Comparison of ENCODE assay signal across 8 cellular contexts in the genomic region with DNA sequence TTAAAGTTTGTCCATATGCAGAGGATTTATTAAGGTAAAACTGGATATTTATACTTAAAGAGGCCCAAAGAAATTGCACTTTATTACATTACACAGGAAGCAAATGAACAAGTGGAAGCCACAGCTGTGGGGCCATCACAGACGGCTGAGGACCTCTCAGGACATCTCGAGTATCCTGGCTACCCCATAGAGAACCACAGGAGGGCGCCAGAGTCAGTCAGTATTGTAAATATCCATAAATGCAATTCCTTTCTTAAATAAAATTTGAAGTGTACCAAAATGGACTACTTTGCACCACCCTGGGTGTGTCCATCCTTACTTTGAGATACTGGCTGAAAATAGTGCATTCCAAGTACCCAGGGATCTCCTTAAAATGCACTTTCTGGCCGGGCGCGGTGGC.
DNase-seq lines count a peak whose midpoint lies in the region; ATAC-seq and TF ChIP-seq lines count a peak whose summit lies in the region.

No MANE protein-coding gene starts in this region.

- peak; percentile 75 for DNase-seq in activated CD4-positive, alpha-beta T cell treated with anti-CD3 and anti-CD28 coated beads for 36 hours
- DNase-seq in activated CD4-positive, alpha-beta T cell treated with anti-CD3 and anti-CD28 coated beads for 1 hour: no peak
- DNase-seq in dedifferentiated amniotic fluid mesenchymal stem cell (ENCODE audit: extremely low spot score) (peak; percentile 33), inferior parietal cortex (ENCODE audit: extremely low spot score) (no peak), NCI-H2081 (lab: John Stamatoyannopoulos, UW) (no peak)
- DNase-seq in stimulated activated CD8-positive, alpha-beta memory T cell treated with anti-CD3 and anti-CD28 coated beads, Interleukin-2, amount 100 ng/mL, for 48 hours (ENCODE audit: low read depth in 2 of 2): peak; percentile 33 to 39

- POLR2A ChIA-PET in activated CD4-positive, alpha-beta T cell treated with anti-CD3 and anti-CD28 coated beads for 36 hours (lab: Charles Lee): no interaction called here

- no peak overlapping the region for H3K4me3 Mint-ChIP-seq in activated CD4-positive, alpha-beta T cell treated with anti-CD3 and anti-CD28 coated beads for 36 hours

- no peak overlapping the region for H3K4me3 ChIP-seq in OCI-LY1 (ENCODE audit: low read depth, low read length, poor library complexity, severe bottlenecking)

- peaks cover 3% of the 10 kb centered on the region for H3K36me3 Mint-ChIP-seq in activated CD4-positive, alpha-beta T cell treated with anti-CD3 and anti-CD28 coated beads for 36 hours (ENCODE audit: low read depth)

- peaks cover 27% of the 10 kb centered on the region for H3K27me3 Mint-ChIP-seq in activated CD4-positive, alpha-beta T cell treated with anti-CD3 and anti-CD28 coated beads for 36 hours

- H4K20me1 ChIP-seq in OCI-LY1 (ENCODE audit: insufficient read depth, low read length): no peaks in the 10 kb centered on the region

- no peaks in the 10 kb centered on the region for H3K9me2 ChIP-seq in OCI-LY1 (ENCODE audit: low read depth, low read length)

- H3K79me2 ChIP-seq in OCI-LY1 (ENCODE audit: insufficient read depth, low read length): no peaks in the 10 kb centered on the region

- peaks cover 3% of the 10 kb centered on the region for H3K9me3 Mint-ChIP-seq in activated CD4-positive, alpha-beta T cell treated with anti-CD3 and anti-CD28 coated beads for 36 hours (ENCODE audit: low read depth)

- no peak overlapping the region for H2AFZ ChIP-seq in OCI-LY1 (ENCODE audit: low read length)

- peak; percentile 77 for ATAC-seq in activated CD4-positive, alpha-beta T cell treated with anti-CD3 and anti-CD28 coated beads for 36 hours
- ATAC-seq in HG03159 (IDR thresholded peaks at IDR 0.05; ENCODE audit: unreplicated experiment): no peak

- no peaks in the 10 kb centered on the region for H3K9me3 ChIP-seq in OCI-LY1 (ENCODE audit: low read length)

- peaks cover 7% of the 10 kb centered on the region for H3K4me1 Mint-ChIP-seq in activated CD4-positive, alpha-beta T cell treated with anti-CD3 and anti-CD28 coated beads for 36 hours

- no peaks in the 10 kb centered on the region for H3F3A ChIP-seq in OCI-LY1 (ENCODE audit: insufficient read depth, low read length)

- CTCF ChIA-PET in activated CD4-positive, alpha-beta T cell treated with anti-CD3 and anti-CD28 coated beads for 36 hours (lab: Charles Lee): interaction anchor here (0.8 to 5.5 kb wide), 4 partner anchors 15 to 41 kb away, joined by 3 to 63 read pairs (median 6); no protein-coding TSS in a partner anchor

- H3K27ac Mint-ChIP-seq in activated CD4-positive, alpha-beta T cell treated with anti-CD3 and anti-CD28 coated beads for 36 hours: no peak overlapping the region

- H3K9ac ChIP-seq in OCI-LY1 (ENCODE audit: low read length): no peak overlapping the region

- H3K27ac ChIP-seq in OCI-LY1 (ENCODE audit: low read depth, low read length, poor library complexity, severe bottlenecking): no peak overlapping the region

- H3K4me1 ChIP-seq in OCI-LY1 (ENCODE audit: insufficient read depth, low read length, severe bottlenecking): no peaks in the 10 kb centered on the region

- H3K27me3 ChIP-seq in OCI-LY1 (ENCODE audit: insufficient read depth, low read length): no peaks in the 10 kb centered on the region

- H3K36me3 ChIP-seq in OCI-LY1 (ENCODE audit: insufficient read depth, low read length): no peaks in the 10 kb centered on the region

- peak; percentile 48; the same call in 1 of the 2 replicates for TF ChIP-seq CTCF in OCI-LY1 (IDR thresholded peaks at IDR 0.05; ENCODE audit: low read length)

- H3K4me2 ChIP-seq in OCI-LY1 (ENCODE audit: low read length): no peak overlapping the region

- intact Hi-C loops in activated CD4-positive, alpha-beta T cell treated with anti-CD3 and anti-CD28 coated beads for 36 hours (cut with DNase I, micrococcal nuclease): loop anchor here (1.0 to 5.0 kb wide), 4 partner anchors 36 to 227 kb away; no protein-coding TSS in a partner anchor

Comparison
In these comparisons a context has a peak if more than half of its experiments do, and no peak if none do; other contexts are left out.
1. DNase-seq: peak in activated CD4-positive, alpha-beta T cell treated with anti-CD3 and anti-CD28 coated beads for 36 hours (single experiment), dedifferentiated amniotic fluid mesenchymal stem cell (single experiment) and stimulated activated CD8-positive, alpha-beta memory T cell treated with anti-CD3 and anti-CD28 coated beads, Interleukin-2, amount 100 ng/mL, for 48 hours (2 of 2); none in activated CD4-positive, alpha-beta T cell treated with anti-CD3 and anti-CD28 coated beads for 1 hour (single experiment), inferior parietal cortex (single experiment) and NCI-H2081 (0 of 2).